ENCODE assay signal across 1 cellular context in the genomic region with DNA sequence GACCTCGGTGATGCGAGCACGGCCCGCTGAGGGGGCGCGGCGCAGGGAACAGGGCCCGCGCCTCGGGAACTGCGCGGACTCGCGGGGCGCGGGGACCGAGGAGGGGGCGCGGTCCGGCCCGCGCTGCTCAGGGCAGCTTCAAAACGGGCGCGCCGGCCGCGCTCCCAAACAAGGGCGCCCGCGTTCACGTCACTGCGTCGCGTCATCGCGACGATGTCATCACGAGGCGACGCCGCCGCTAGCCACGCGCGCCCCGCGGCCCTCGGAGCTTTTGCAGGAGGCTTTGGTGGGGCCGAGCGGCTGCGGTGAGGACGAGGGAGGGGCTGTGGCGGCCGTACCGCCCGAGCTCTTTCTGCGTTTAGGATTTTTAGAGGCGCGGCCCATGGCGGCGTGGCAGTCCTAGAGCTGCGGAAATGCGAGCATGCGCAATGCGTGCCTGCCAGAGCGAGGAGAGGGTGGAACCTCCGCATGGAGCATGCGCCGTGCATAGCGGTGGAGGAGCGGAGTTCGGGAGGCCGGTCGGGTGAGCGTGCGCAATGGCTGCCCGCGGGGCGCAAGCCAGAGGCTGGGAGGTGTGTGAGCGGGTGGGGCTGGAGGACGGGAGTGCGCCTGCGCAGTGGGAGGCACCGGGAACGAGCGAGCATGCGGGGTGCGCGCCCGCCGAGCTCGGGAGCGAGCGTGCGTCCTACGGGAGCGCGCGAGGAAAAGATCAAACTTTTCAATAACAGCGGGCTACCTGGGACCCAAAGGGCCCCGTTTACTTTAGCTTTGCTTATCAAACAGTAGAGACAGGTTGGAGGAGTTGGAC.
TF ChIP-seq lines count a peak whose summit lies in the region.

A gene with protein sequence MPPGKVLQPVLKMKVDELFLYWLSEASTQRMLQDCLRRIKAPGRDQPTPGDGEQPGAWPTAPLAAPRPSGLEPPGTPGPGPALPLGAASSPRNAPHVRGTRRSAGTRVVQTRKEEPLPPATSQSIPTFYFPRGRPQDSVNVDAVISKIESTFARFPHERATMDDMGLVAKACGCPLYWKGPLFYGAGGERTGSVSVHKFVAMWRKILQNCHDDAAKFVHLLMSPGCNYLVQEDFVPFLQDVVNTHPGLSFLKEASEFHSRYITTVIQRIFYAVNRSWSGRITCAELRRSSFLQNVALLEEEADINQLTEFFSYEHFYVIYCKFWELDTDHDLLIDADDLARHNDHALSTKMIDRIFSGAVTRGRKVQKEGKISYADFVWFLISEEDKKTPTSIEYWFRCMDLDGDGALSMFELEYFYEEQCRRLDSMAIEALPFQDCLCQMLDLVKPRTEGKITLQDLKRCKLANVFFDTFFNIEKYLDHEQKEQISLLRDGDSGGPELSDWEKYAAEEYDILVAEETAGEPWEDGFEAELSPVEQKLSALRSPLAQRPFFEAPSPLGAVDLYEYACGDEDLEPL (minus strand): TSS at position 140 of the 808 bp plus-strand sequence. CDS start 216 bp downstream, outside the sequence.

TF ChIP-seq in HepG2, 621 proteins besides CTCF, POLR2A, EP300 and RAD21 (continued from another document and continues in another):
- TF ChIP-seq, protein P1, sequence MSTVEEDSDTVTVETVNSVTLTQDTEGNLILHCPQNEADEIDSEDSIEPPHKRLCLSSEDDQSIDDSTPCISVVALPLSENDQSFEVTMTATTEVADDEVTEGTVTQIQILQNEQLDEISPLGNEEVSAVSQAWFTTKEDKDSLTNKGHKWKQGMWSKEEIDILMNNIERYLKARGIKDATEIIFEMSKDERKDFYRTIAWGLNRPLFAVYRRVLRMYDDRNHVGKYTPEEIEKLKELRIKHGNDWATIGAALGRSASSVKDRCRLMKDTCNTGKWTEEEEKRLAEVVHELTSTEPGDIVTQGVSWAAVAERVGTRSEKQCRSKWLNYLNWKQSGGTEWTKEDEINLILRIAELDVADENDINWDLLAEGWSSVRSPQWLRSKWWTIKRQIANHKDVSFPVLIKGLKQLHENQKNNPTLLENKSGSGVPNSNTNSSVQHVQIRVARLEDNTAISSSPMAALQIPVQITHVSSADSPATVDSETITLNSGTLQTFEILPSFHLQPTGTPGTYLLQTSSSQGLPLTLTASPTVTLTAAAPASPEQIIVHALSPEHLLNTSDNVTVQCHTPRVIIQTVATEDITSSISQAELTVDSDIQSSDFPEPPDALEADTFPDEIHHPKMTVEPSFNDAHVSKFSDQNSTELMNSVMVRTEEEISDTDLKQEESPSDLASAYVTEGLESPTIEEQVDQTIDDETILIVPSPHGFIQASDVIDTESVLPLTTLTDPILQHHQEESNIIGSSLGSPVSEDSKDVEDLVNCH (CRISPR knock-in tag; IDR thresholded peaks at IDR 0.05), result no peak
- TF ChIP-seq KLF12 (CRISPR knock-in tag; IDR thresholded peaks at IDR 0.05; ENCODE audit: borderline replicate concordance) (peak; percentile 90; the same call in 1 of the 2 replicates), MAFK (conservative IDR thresholded peaks at IDR 0.05 in 1 of 2, IDR thresholded peaks at IDR 0.05 in 1 of 2; ENCODE audit: low read length in 2 of 2) (no peak), REL (CRISPR knock-in tag; conservative IDR thresholded peaks at IDR 0.05) (0 out of 2 replicates have a peak, but pooled peaks have one; percentile 66), ZNF615 (CRISPR knock-in tag; IDR thresholded peaks at IDR 0.05; ENCODE audit: borderline replicate concordance) (no peak), ZNF775 (CRISPR knock-in tag; IDR thresholded peaks at IDR 0.05; ENCODE audit: borderline replicate concordance) (no peak), SIX4 (CRISPR knock-in tag; IDR thresholded peaks at IDR 0.05) (no peak), MAFF (IDR thresholded peaks at IDR 0.05; ENCODE audit: low read depth, low read length) (no peak), ZNF577 (CRISPR knock-in tag; IDR thresholded peaks at IDR 0.05; ENCODE audit: borderline replicate concordance, low read depth) (no peak), ZNF557 (CRISPR knock-in tag; IDR thresholded peaks at IDR 0.05) (no peak), ZNF138 (CRISPR knock-in tag; IDR thresholded peaks at IDR 0.05; ENCODE audit: low read depth) (no peak), ZNF761 (CRISPR knock-in tag; conservative IDR thresholded peaks at IDR 0.05) (no peak), KAT8 (CRISPR knock-in tag; IDR thresholded peaks at IDR 0.05) (peak; percentile 98), ZNF629 (CRISPR knock-in tag; conservative IDR thresholded peaks at IDR 0.05) (no peak), SIX1 (CRISPR knock-in tag; IDR thresholded peaks at IDR 0.05; ENCODE audit: borderline replicate concordance) (no peak), KLF9 (CRISPR knock-in tag; IDR thresholded peaks at IDR 0.05; ENCODE audit: low read depth) (no peak; the same call in 1 of the 2 replicates), ZNF720 (CRISPR knock-in tag; IDR thresholded peaks at IDR 0.05) (no peak), HMG20A (CRISPR knock-in tag; IDR thresholded peaks at IDR 0.05; ENCODE audit: borderline replicate concordance) (no peak)
- TF ChIP-seq, protein P2, sequence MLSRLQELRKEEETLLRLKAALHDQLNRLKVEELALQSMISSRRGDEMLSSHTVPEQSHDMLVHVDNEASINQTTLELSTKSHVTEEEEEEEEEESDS (CRISPR knock-in tag; IDR thresholded peaks at IDR 0.05; ENCODE audit: borderline replicate concordance), result no peak
- TF ChIP-seq, protein P3, sequence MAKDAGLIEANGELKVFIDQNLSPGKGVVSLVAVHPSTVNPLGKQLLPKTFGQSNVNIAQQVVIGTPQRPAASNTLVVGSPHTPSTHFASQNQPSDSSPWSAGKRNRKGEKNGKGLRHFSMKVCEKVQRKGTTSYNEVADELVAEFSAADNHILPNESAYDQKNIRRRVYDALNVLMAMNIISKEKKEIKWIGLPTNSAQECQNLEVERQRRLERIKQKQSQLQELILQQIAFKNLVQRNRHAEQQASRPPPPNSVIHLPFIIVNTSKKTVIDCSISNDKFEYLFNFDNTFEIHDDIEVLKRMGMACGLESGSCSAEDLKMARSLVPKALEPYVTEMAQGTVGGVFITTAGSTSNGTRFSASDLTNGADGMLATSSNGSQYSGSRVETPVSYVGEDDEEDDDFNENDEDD (CRISPR knock-in tag; IDR thresholded peaks at IDR 0.05; ENCODE audit: borderline replicate concordance), result peak; percentile 98
- TF ChIP-seq, protein P4, sequence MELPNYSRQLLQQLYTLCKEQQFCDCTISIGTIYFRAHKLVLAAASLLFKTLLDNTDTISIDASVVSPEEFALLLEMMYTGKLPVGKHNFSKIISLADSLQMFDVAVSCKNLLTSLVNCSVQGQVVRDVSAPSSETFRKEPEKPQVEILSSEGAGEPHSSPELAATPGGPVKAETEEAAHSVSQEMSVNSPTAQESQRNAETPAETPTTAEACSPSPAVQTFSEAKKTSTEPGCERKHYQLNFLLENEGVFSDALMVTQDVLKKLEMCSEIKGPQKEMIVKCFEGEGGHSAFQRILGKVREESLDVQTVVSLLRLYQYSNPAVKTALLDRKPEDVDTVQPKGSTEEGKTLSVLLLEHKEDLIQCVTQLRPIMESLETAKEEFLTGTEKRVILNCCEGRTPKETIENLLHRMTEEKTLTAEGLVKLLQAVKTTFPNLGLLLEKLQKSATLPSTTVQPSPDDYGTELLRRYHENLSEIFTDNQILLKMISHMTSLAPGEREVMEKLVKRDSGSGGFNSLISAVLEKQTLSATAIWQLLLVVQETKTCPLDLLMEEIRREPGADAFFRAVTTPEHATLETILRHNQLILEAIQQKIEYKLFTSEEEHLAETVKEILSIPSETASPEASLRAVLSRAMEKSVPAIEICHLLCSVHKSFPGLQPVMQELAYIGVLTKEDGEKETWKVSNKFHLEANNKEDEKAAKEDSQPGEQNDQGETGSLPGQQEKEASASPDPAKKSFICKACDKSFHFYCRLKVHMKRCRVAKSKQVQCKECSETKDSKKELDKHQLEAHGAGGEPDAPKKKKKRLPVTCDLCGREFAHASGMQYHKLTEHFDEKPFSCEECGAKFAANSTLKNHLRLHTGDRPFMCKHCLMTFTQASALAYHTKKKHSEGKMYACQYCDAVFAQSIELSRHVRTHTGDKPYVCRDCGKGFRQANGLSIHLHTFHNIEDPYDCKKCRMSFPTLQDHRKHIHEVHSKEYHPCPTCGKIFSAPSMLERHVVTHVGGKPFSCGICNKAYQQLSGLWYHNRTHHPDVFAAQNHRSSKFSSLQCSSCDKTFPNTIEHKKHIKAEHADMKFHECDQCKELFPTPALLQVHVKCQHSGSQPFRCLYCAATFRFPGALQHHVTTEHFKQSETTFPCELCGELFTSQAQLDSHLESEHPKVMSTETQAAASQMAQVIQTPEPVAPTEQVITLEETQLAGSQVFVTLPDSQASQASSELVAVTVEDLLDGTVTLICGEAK (IDR thresholded peaks at IDR 0.05), result no peak
- TF ChIP-seq, protein P4 (CRISPR knock-in tag; IDR thresholded peaks at IDR 0.05), result peak; percentile 63
- TF ChIP-seq, protein P5, sequence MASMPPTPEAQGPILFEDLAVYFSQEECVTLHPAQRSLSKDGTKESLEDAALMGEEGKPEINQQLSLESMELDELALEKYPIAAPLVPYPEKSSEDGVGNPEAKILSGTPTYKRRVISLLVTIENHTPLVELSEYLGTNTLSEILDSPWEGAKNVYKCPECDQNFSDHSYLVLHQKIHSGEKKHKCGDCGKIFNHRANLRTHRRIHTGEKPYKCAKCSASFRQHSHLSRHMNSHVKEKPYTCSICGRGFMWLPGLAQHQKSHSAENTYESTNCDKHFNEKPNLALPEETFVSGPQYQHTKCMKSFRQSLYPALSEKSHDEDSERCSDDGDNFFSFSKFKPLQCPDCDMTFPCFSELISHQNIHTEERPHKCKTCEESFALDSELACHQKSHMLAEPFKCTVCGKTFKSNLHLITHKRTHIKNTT (CRISPR knock-in tag; IDR thresholded peaks at IDR 0.05), result peak; percentile 95; the same call in 1 of the 2 replicates
- TF ChIP-seq, protein P6, sequence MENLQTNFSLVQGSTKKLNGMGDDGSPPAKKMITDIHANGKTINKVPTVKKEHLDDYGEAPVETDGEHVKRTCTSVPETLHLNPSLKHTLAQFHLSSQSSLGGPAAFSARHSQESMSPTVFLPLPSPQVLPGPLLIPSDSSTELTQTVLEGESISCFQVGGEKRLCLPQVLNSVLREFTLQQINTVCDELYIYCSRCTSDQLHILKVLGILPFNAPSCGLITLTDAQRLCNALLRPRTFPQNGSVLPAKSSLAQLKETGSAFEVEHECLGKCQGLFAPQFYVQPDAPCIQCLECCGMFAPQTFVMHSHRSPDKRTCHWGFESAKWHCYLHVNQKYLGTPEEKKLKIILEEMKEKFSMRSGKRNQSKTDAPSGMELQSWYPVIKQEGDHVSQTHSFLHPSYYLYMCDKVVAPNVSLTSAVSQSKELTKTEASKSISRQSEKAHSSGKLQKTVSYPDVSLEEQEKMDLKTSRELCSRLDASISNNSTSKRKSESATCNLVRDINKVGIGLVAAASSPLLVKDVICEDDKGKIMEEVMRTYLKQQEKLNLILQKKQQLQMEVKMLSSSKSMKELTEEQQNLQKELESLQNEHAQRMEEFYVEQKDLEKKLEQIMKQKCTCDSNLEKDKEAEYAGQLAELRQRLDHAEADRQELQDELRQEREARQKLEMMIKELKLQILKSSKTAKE (CRISPR knock-in tag; IDR thresholded peaks at IDR 0.05; ENCODE audit: borderline replicate concordance), result no peak
- TF ChIP-seq, protein P7, sequence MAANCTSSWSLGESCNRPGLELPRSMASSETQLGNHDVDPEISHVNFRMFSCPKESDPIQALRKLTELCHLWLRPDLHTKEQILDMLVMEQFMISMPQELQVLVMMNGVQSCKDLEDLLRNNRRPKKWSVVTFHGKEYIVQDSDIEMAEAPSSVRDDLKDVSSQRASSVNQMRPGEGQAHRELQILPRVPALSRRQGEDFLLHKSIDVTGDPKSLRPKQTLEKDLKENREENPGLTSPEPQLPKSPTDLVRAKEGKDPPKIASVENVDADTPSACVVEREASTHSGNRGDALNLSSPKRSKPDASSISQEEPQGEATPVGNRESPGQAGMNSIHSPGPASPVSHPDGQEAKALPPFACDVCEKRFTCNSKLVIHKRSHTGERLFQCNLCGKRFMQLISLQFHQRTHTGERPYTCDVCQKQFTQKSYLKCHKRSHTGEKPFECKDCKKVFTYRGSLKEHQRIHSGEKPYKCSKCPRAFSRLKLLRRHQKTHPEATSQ (CRISPR knock-in tag; IDR thresholded peaks at IDR 0.05; ENCODE audit: borderline replicate concordance), result no peak
- TF ChIP-seq, protein P8, sequence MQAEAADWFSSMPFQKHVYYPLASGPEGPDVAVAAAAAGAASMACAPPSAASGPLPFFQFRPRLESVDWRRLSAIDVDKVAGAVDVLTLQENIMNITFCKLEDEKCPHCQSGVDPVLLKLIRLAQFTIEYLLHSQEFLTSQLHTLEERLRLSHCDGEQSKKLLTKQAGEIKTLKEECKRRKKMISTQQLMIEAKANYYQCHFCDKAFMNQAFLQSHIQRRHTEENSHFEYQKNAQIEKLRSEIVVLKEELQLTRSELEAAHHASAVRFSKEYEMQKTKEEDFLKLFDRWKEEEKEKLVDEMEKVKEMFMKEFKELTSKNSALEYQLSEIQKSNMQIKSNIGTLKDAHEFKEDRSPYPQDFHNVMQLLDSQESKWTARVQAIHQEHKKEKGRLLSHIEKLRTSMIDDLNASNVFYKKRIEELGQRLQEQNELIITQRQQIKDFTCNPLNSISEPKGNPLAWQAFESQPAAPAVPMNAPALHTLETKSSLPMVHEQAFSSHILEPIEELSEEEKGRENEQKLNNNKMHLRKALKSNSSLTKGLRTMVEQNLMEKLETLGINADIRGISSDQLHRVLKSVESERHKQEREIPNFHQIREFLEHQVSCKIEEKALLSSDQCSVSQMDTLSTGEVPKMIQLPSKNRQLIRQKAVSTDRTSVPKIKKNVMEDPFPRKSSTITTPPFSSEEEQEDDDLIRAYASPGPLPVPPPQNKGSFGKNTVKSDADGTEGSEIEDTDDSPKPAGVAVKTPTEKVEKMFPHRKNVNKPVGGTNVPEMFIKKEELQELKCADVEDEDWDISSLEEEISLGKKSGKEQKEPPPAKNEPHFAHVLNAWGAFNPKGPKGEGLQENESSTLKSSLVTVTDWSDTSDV (CRISPR knock-in tag; IDR thresholded peaks at IDR 0.05), result no peak
